8 cellular contexts compared by ENCODE assay signal in genomic region chr2:151409601-151410484, GRCh38. TPM values are rescaled to one million over a fixed set of nuclear protein-coding genes. Genes with fewer than 3 reads are reported as not detected.
DNase-seq lines count a peak whose midpoint lies in the region; ATAC-seq, FAIRE-seq and TF ChIP-seq lines count a peak whose summit lies in the region.

A gene with protein sequence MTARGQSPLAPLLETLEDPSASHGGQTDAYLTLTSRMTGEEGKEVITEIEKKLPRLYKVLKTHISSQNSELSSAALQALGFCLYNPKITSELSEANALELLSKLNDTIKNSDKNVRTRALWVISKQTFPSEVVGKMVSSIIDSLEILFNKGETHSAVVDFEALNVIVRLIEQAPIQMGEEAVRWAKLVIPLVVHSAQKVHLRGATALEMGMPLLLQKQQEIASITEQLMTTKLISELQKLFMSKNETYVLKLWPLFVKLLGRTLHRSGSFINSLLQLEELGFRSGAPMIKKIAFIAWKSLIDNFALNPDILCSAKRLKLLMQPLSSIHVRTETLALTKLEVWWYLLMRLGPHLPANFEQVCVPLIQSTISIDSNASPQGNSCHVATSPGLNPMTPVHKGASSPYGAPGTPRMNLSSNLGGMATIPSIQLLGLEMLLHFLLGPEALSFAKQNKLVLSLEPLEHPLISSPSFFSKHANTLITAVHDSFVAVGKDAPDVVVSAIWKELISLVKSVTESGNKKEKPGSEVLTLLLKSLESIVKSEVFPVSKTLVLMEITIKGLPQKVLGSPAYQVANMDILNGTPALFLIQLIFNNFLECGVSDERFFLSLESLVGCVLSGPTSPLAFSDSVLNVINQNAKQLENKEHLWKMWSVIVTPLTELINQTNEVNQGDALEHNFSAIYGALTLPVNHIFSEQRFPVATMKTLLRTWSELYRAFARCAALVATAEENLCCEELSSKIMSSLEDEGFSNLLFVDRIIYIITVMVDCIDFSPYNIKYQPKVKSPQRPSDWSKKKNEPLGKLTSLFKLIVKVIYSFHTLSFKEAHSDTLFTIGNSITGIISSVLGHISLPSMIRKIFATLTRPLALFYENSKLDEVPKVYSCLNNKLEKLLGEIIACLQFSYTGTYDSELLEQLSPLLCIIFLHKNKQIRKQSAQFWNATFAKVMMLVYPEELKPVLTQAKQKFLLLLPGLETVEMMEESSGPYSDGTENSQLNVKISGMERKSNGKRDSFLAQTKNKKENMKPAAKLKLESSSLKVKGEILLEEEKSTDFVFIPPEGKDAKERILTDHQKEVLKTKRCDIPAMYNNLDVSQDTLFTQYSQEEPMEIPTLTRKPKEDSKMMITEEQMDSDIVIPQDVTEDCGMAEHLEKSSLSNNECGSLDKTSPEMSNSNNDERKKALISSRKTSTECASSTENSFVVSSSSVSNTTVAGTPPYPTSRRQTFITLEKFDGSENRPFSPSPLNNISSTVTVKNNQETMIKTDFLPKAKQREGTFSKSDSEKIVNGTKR (N-terminal part only) (plus strand): TSS chr2:151409902. CDS start chr2:151410424, 522 bp downstream.

- H3K36me3 Mint-ChIP-seq in central memory CD8-positive, alpha-beta T cell (ENCODE audit: insufficient read depth), result peaks cover 28% of the 10 kb centered on the region

- no peaks in the 10 kb centered on the region for H4K20me1 ChIP-seq in keratinocyte (ENCODE audit: control insufficient read depth, extremely low read depth, insufficient read depth, low read length)

- peak within 1 kb of the TSS; percentile 90 for H3K4me2 ChIP-seq in keratinocyte (ENCODE audit: control insufficient read depth, extremely low read depth, insufficient read depth, low read depth, low read length)

- peak within 1 kb of the TSS; percentile 95 for H3K9ac ChIP-seq in keratinocyte (ENCODE audit: control insufficient read depth, extremely low read depth, insufficient read depth, low read length)

- peak within 1 kb of the TSS; percentile 90 for H3K4me3 Mint-ChIP-seq in central memory CD8-positive, alpha-beta T cell

- peak; percentile 97 for DNase-seq in AG20443 (ENCODE audit: low spot score)
- DNase-seq in NCI-H345 (lab: John Stamatoyannopoulos, UW), result peak; percentile 96
- peak; percentile 66 for DNase-seq in activated CD4-positive, CD25-positive, alpha-beta regulatory T cell treated with anti-CD3 and anti-CD28 coated beads, Interleukin-2, amount 50 U/mL, for 16 hours (ENCODE audit: low read depth, low spot score)
- peak; percentile 53 to 54 for DNase-seq in central memory CD8-positive, alpha-beta T cell (ENCODE audit: low spot score in 2 of 2)
- DNase-seq in keratinocyte (ENCODE audit: low read depth, low spot score), result peak; percentile 65
- DNase-seq in stimulated activated CD4-positive, alpha-beta T cell treated with anti-CD3 and anti-CD28 coated beads, Interleukin-15, amount 100 ng/mL, for 1 hour (ENCODE audit: low read depth in 1 of 2, low spot score in 1 of 2), result peak; percentile 51 to 74

- H3K27me3 Mint-ChIP-seq in central memory CD8-positive, alpha-beta T cell, result peaks cover 11% of the 10 kb centered on the region

- peaks cover 19% of the 10 kb centered on the region for H3K4me1 Mint-ChIP-seq in central memory CD8-positive, alpha-beta T cell

- peak within 1 kb of the TSS; percentile 86 to 93 (median 88) for H3K4me3 ChIP-seq in keratinocyte (ENCODE audit: control insufficient read depth in 2 of 3, extremely low read depth in 1 of 3, insufficient read depth in 2 of 3, low read depth in 1 of 3, low read length in 3 of 3)

- no peaks in the 10 kb centered on the region for H3K9me1 ChIP-seq in keratinocyte (ENCODE audit: control insufficient read depth, extremely low read depth, insufficient read depth, low read length)

- H2AFZ ChIP-seq in keratinocyte (ENCODE audit: control insufficient read depth, low read length), result peak within 1 kb of the TSS; percentile 97

- H3K27me3 ChIP-seq in keratinocyte (ENCODE audit: control insufficient read depth, extremely low read depth, insufficient read depth, low read length), result no peaks in the 10 kb centered on the region

- peak within 1 kb of the TSS; percentile 91 for H3K27ac ChIP-seq in keratinocyte (ENCODE audit: control insufficient read depth, insufficient read depth, low read length)

- peak; percentile 46 to 73 (median 63) for TF ChIP-seq CTCF in keratinocyte (optimal IDR thresholded peaks at IDR 0.05 in 1 of 3, IDR thresholded peaks at IDR 0.05 in 1 of 3, conservative IDR thresholded peaks at IDR 0.05 in 1 of 3; ENCODE audit: extremely low read depth in 1 of 3, insufficient read depth in 2 of 3, low read length in 3 of 3)

- dilution Hi-C loops in keratinocyte (cut with MboI; ENCODE audit: extremely low pct_ligation_motif_present, low sequenced_read_pairs), result no loop called here

- FAIRE-seq in keratinocyte (lab: Jason Lieb, UNC), result peak; percentile 74

- peaks cover 3% of the 10 kb centered on the region for H3K4me1 ChIP-seq in keratinocyte (ENCODE audit: control insufficient read depth, extremely low read depth, insufficient read depth, low read length)

- H3K79me2 ChIP-seq in keratinocyte (ENCODE audit: control insufficient read depth, insufficient read depth, low read length), result peaks cover 43% of the 10 kb centered on the region

- H3K9me3 ChIP-seq in keratinocyte (ENCODE audit: control insufficient read depth, low read depth, low read length), result no peaks in the 10 kb centered on the region

- peak within 1 kb of the TSS; percentile 93 for H3K27ac Mint-ChIP-seq in central memory CD8-positive, alpha-beta T cell (ENCODE audit: low read depth)

- no peaks in the 10 kb centered on the region for H3K9me3 Mint-ChIP-seq in central memory CD8-positive, alpha-beta T cell

- H3K36me3 ChIP-seq in keratinocyte (ENCODE audit: control insufficient read depth in 2 of 2, extremely low read depth in 1 of 2, insufficient read depth in 2 of 2, low read length in 2 of 2), result peaks cover 4 to 20% of the 10 kb centered on the region in 2 experiments

- peak; percentile 95 for ATAC-seq in GM19023 (IDR thresholded peaks at IDR 0.05; ENCODE audit: unreplicated experiment)
- ATAC-seq in HG03280 (IDR thresholded peaks at IDR 0.05; ENCODE audit: unreplicated experiment), result peak; percentile 95
- ATAC-seq in central memory CD8-positive, alpha-beta T cell (replicated peaks; ENCODE audit: extremely low read depth, poor library complexity, severe bottlenecking), result peak; percentile 84

RNA-seq across cellular contexts. Expression of the gene that starts here (rescaled TPM):
- polyA plus RNA-seq in keratinocyte, result 7.2 to 11.5 TPM (median 7.5 TPM) in 3 replicates
- polyA plus RNA-seq in keratinocyte (2011; ENCODE audit: low read depth), result 41.0 TPM
- polyA plus RNA-seq in keratinocyte (2011; cell fraction: cytosol; rRNA removed), result 2.1 and 4.6 TPM in 2 replicates
- polyA plus RNA-seq in keratinocyte (2011; cell fraction: nucleus; rRNA removed), result 11.5 and 14.7 TPM in 2 replicates
- 7.9 and 9.4 TPM in 2 replicates for polyA plus RNA-seq in keratinocyte (2012; ENCODE audit: low replicate concordance)
- polyA minus RNA-seq in keratinocyte, result 6.0 to 65.1 TPM (median 35.6 TPM) in 3 replicates
- polyA minus RNA-seq in keratinocyte (2011; cell fraction: cytosol; rRNA and poly(A)+ RNA removed), result 12.1 TPM
- 39.8 and 79.3 TPM in 2 replicates for polyA minus RNA-seq in keratinocyte (2011; cell fraction: nucleus; rRNA and poly(A)+ RNA removed)

Comparison
In these comparisons a context has a peak if more than half of its experiments do, and no peak if none do; other contexts are left out.
1. Peak in every context shown above with its lines: DNase-seq, ATAC-seq, H3K4me3 ChIP-seq and H3K27ac ChIP-seq.